24 cellular contexts compared by ENCODE assay signal in genomic region chr2:136234261-136234660, GRCh38.
DNase-seq lines count a peak whose midpoint lies in the region; ATAC-seq, FAIRE-seq and TF ChIP-seq lines count a peak whose summit lies in the region.
"Had no signal": no experiment of that assay in that cellular context is flagged by ENCODE, and none has a peak within 500 bp of the region (broad histone marks: within the 10 kb centered on the region; RNA-seq: fewer than 3 reads in every experiment).

No MANE protein-coding gene starts in this region.

- no peak overlapping the region for H3K4me3 Mint-ChIP-seq in activated B cell treated with CpG ODN at 0.5 μM for 24 hours
- H3K4me3 Mint-ChIP-seq in nephron: no peak overlapping the region
- H3K4me3 Mint-ChIP-seq: HFFc6 had no signal

- H3K27ac ChIP-seq in small intestine (ENCODE audit: low read depth in 1 of 2, low read length in 1 of 2) (no peak overlapping the region), right atrium auricular region (no peak overlapping the region)
- H3K27ac ChIP-seq: 22Rv1, GM23248, KMS-11, SJSA1 had no signal

- no peaks in the 10 kb centered on the region for H3K36me3 ChIP-seq in small intestine (ENCODE audit: control insufficient read depth in 2 of 2, insufficient read depth in 2 of 2, low read length in 2 of 2)
- no peaks in the 10 kb centered on the region for H3K36me3 ChIP-seq in right atrium auricular region
- H3K36me3 ChIP-seq: BE2C, HAP-1, SJSA1 had no signal

- WGBS in small intestine, 3 donors: 84 to 88% (median 87%) methylated on average over 7 of the region's 7 CpGs

- H3K27me3 Mint-ChIP-seq in activated B cell treated with CpG ODN at 0.5 μM for 24 hours (no peaks in the 10 kb centered on the region), nephron (ENCODE audit: low read depth) (peaks cover 6% of the 10 kb centered on the region)

- FAIRE-seq in small intestine (lab: Jason Lieb, UNC): no peak
- FAIRE-seq: RCC 7860 had no signal

- POLR2A ChIA-PET in activated B cell treated with CpG ODN at 0.5 μM for 24 hours (lab: Charles Lee): interaction anchor here (0.7 to 1.3 kb wide), 4 partner anchors 27 to 115 kb away, joined by 3 to 4 read pairs (median 4); no protein-coding TSS in a partner anchor

- H3K4me3 ChIP-seq in small intestine (ENCODE audit: low read depth in 1 of 2, low read length in 2 of 2) (no peak overlapping the region), right atrium auricular region (no peak overlapping the region)
- H3K4me3 ChIP-seq: GM23248, HAP-1, SJSA1 had no signal

- no peaks in the 10 kb centered on the region for H3K36me3 Mint-ChIP-seq in activated B cell treated with CpG ODN at 0.5 μM for 24 hours (ENCODE audit: low read depth)
- H3K36me3 Mint-ChIP-seq in nephron (ENCODE audit: low read depth): no peaks in the 10 kb centered on the region

- H3K4me1 ChIP-seq in small intestine (ENCODE audit: control insufficient read depth in 2 of 2, insufficient read depth in 1 of 2, low read depth in 1 of 2, low read length in 1 of 2) (peaks cover 0 to 3% of the 10 kb centered on the region in 2 donors), right atrium auricular region (peaks cover 0 to 13% of the 10 kb centered on the region in 2 donors)
- H3K4me1 ChIP-seq: BE2C, HAP-1 had no signal

- H3K27ac Mint-ChIP-seq in activated B cell treated with CpG ODN at 0.5 μM for 24 hours (peak overlapping the region; percentile 22), nephron (peak overlapping the region in 2 of 3 experiments; percentile 2 to 70)
- H3K27ac Mint-ChIP-seq: HFFc6 had no signal

- no peak for ATAC-seq in activated B cell treated with CpG ODN at 0.5 μM for 24 hours (ENCODE audit: low read depth)

- peak; percentile 34 for DNase-seq in NK-92 treated with Interleukin-12 subunit alpha and Interleukin-12 subunit beta, amount 100 ng/mL, for 24 hours (lab: John Stamatoyannopoulos, UW)
- no peak for DNase-seq in NK-92 (lab: John Stamatoyannopoulos, UW; ENCODE audit: unreplicated experiment)
- no peak for DNase-seq in activated B cell treated with CpG ODN at 0.5 μM for 24 hours
- DNase-seq in stimulated activated CD4-positive, alpha-beta T cell treated with anti-CD3 and anti-CD28 coated beads, Interleukin-4, amount 100 ng/mL, for 24 hours: no peak
- no peak for DNase-seq in small intestine
- DNase-seq in right atrium auricular region (ENCODE audit: low spot score): no peak
- DNase-seq: BE2C, Calu3, DND-41, GM23248, HFFc6, IMR-90, NCI-H1048, NCI-H1417 treated with DMSO at 0.1 percent for 48 hours, NCI-H1694 treated with DMSO at 0.1 percent for 48 hours, NCI-H2081, NCI-H2227 treated with DMSO at 0.1 percent for 48 hours, NCI-H526 treated with DMSO at 0.1 percent for 48 hours had no signal

- no peaks in the 10 kb centered on the region for H3K9me3 ChIP-seq in small intestine (ENCODE audit: control insufficient read depth, low read depth)
- H3K9me3 ChIP-seq in right atrium auricular region: no peaks in the 10 kb centered on the region
- H3K9me3 ChIP-seq: BE2C, HAP-1, SJSA1 had no signal

- TF ChIP-seq CTCF in activated B cell treated with CpG ODN at 0.5 μM for 24 hours (IDR thresholded peaks at IDR 0.05) (no peak), nephron (IDR thresholded peaks at IDR 0.05; ENCODE audit: unreplicated experiment in 3 of 3) (no peak), right atrium auricular region (IDR thresholded peaks at IDR 0.05) (no peak)

- CTCF ChIA-PET in activated B cell treated with CpG ODN at 0.5 μM for 24 hours (lab: Charles Lee): interaction anchor here (1.0 to 1.5 kb wide), 3 partner anchors 15 to 22 kb away, joined by 3 to 4 read pairs (median 3); no protein-coding TSS in a partner anchor

- peaks cover 3% of the 10 kb centered on the region for H3K9me3 Mint-ChIP-seq in activated B cell treated with CpG ODN at 0.5 μM for 24 hours
- H3K9me3 Mint-ChIP-seq in nephron: peaks cover 9% of the 10 kb centered on the region
- H3K9me3 Mint-ChIP-seq: HFFc6 had no signal

- H3K4me1 Mint-ChIP-seq in activated B cell treated with CpG ODN at 0.5 μM for 24 hours (peaks cover 80% of the 10 kb centered on the region), nephron (peaks cover 65% of the 10 kb centered on the region)

- intact Hi-C loops in activated B cell treated with CpG ODN at 0.5 μM for 24 hours (cut with micrococcal nuclease): no loop called here

- H3K27me3 ChIP-seq in small intestine (ENCODE audit: control insufficient read depth in 2 of 2, insufficient read depth in 2 of 2, low read length in 2 of 2) (no peaks in the 10 kb centered on the region), right atrium auricular region (no peaks in the 10 kb centered on the region)
- H3K27me3 ChIP-seq: BE2C, SJSA1 had no signal
